In genomic region chr9:134600836-134601638, GRCh38 we compare ENCODE assay signal across 23 cellular contexts. TPM values are rescaled to one million over a fixed set of nuclear protein-coding genes. Genes with fewer than 3 reads are reported as not detected.
DNase-seq lines count a peak whose midpoint lies in the region; ATAC-seq and TF ChIP-seq lines count a peak whose summit lies in the region.
"Had no signal": no experiment of that assay in that cellular context is flagged by ENCODE, and none has a peak within 500 bp of the region (broad histone marks: within the 10 kb centered on the region; RNA-seq: fewer than 3 reads in every experiment).

No MANE protein-coding gene starts in this region.

- H3K27ac ChIP-seq in esophagus muscularis mucosa (replicated peaks in 1 of 4) (no peak overlapping the region), neuronal stem cell (replicated peaks; ENCODE audit: low read length) (no peak overlapping the region)
- no peak overlapping the region for H3K27ac ChIP-seq in CD8-positive, alpha-beta memory T cell (ENCODE audit: low read depth, low read length)
- H3K27ac ChIP-seq: colonic mucosa, heart left ventricle, parathyroid adenoma had no signal

- H3K4me1 ChIP-seq in esophagus muscularis mucosa (peaks cover 0 to 21% (median 12%) of the 10 kb centered on the region in 4 donors), neuronal stem cell (ENCODE audit: control insufficient read depth in 2 of 2, insufficient read depth in 1 of 2, low read depth in 1 of 2, low read length in 2 of 2) (no peaks in the 10 kb centered on the region)
- H3K4me1 ChIP-seq in CD8-positive, alpha-beta memory T cell (ENCODE audit: insufficient read depth, low read length) = no peaks in the 10 kb centered on the region
- H3K4me1 ChIP-seq: colonic mucosa, parathyroid adenoma had no signal

- TF ChIP-seq CTCF in HFFc6 (IDR thresholded peaks at IDR 0.05) = no peak
- no peak for TF ChIP-seq CTCF in esophagus muscularis mucosa (IDR thresholded peaks at IDR 0.05)

- DNase-seq in D341Med (ENCODE audit: low spot score) (peak; percentile 5), HFFc6 (no peak), esophagus muscularis mucosa (ENCODE audit: extremely low spot score) (peak; percentile 70), neuronal stem cell (ENCODE audit: low spot score) (no peak), SW480 (ENCODE audit: low spot score) (no peak), middle frontal gyrus (ENCODE audit: extremely low spot score, low spot score) (no peak)
- no peak for DNase-seq in CD8-positive, alpha-beta memory T cell
- DNase-seq: anterior cingulate cortex; CD4-positive, CD25-positive, alpha-beta regulatory T cell; colonic mucosa; effector memory CD4-positive, alpha-beta T cell; heart left ventricle; natural killer cell; NCI-H1417 treated with DMSO at 0.1 percent for 48 hours; NCI-H446 treated with DMSO at 0.1 percent for 48 hours; stimulated activated CD4-positive, alpha-beta T cell treated with anti-CD3 and anti-CD28 coated beads, Interleukin-4, amount 100 ng/mL, for 4 hours had no signal

- WGBS in esophagus muscularis mucosa = 92% methylated on average over 10 of the region's 10 CpGs
- WGBS in neuronal stem cell (ENCODE audit: extremely low coverage in 2 of 2, insufficient read length in 2 of 2, insufficient replicate concordance in 1 of 2), 2 donors = no CpG with 5 or more reads among the region's 10 CpGs

- no peak overlapping the region for H3K14ac ChIP-seq in neuronal stem cell (ENCODE audit: low read length)

- H3K27ac Mint-ChIP-seq in HFFc6 = peak overlapping the region; percentile 90
- H3K27ac Mint-ChIP-seq in CD8-positive, alpha-beta memory T cell = no peak overlapping the region
- H3K27ac Mint-ChIP-seq: activated naive CD8-positive, alpha-beta T cell; CD4-positive, CD25-positive, alpha-beta regulatory T cell; natural killer cell; stimulated activated memory B cell treated with anti-CD40 and anti-IgM and Interleukin-4, amounts not matched to agents 10 μg/mL and 1 μg/mL and 100 μg/mL, for 72 hours had no signal

- no peak overlapping the region for H2AFZ ChIP-seq in neuronal stem cell (ENCODE audit: low read length)
- H2AFZ ChIP-seq: parathyroid adenoma had no signal

- ATAC-seq in GM19324 (IDR thresholded peaks at IDR 0.05; ENCODE audit: low FRiP score, unreplicated experiment) = no peak
- ATAC-seq: GM12878; HCT116; heart left ventricle; natural killer cell; sciatic nerve; stimulated activated memory B cell treated with anti-CD40 and anti-IgM and Interleukin-4, amounts not matched to agents 10 μg/mL and 1 μg/mL and 100 μg/mL, for 72 hours had no signal

- H3K79me1 ChIP-seq in neuronal stem cell (ENCODE audit: low read depth, low read length) = no peaks in the 10 kb centered on the region

- no peak overlapping the region for H2BK120ac ChIP-seq in neuronal stem cell (ENCODE audit: low read depth, low read length)

- no peak for TF ChIP-seq POLR2A in esophagus muscularis mucosa (IDR thresholded peaks at IDR 0.05; ENCODE audit: low read depth)

- no peaks in the 10 kb centered on the region for H3K9me3 Mint-ChIP-seq in HFFc6
- no peaks in the 10 kb centered on the region for H3K9me3 Mint-ChIP-seq in CD8-positive, alpha-beta memory T cell
- H3K9me3 Mint-ChIP-seq: CD4-positive, CD25-positive, alpha-beta regulatory T cell; natural killer cell; stimulated activated memory B cell treated with anti-CD40 and anti-IgM and Interleukin-4, amounts not matched to agents 10 μg/mL and 1 μg/mL and 100 μg/mL, for 72 hours had no signal

- no peak overlapping the region for H4K91ac ChIP-seq in neuronal stem cell (ENCODE audit: low read depth, low read length, poor library complexity)

- no peak overlapping the region for H2AK5ac ChIP-seq in neuronal stem cell (ENCODE audit: low read depth, low read length)

- no peak overlapping the region for H2BK12ac ChIP-seq in neuronal stem cell (ENCODE audit: low read length)

- no peak overlapping the region for H3K4me2 ChIP-seq in neuronal stem cell (ENCODE audit: insufficient read depth, low read length, poor library complexity, severe bottlenecking)

- TF ChIP-seq EP300 in esophagus muscularis mucosa (IDR thresholded peaks at IDR 0.05) = no peak

- H3K4me3 ChIP-seq in esophagus muscularis mucosa (no peak overlapping the region), neuronal stem cell (ENCODE audit: low read length in 2 of 2) (no peak overlapping the region)
- H3K4me3 ChIP-seq in CD8-positive, alpha-beta memory T cell (ENCODE audit: low read length) = no peak overlapping the region
- H3K4me3 ChIP-seq: colonic mucosa, GM12878, heart left ventricle had no signal

- H2BK5ac ChIP-seq in neuronal stem cell (ENCODE audit: low read length) = no peak overlapping the region

- no peak overlapping the region for H4K8ac ChIP-seq in neuronal stem cell (ENCODE audit: low read depth, low read length)

- intact Hi-C loops in esophagus muscularis mucosa (cut with DNase I) = no loop called here

- no peaks in the 10 kb centered on the region for H3K36me3 ChIP-seq in esophagus muscularis mucosa
- H3K36me3 ChIP-seq in neuronal stem cell (replicated peaks in 1 of 2; ENCODE audit: control insufficient read depth in 2 of 2, insufficient read depth in 2 of 2, low read length in 2 of 2) = no peaks in the 10 kb centered on the region
- H3K36me3 ChIP-seq in CD8-positive, alpha-beta memory T cell (ENCODE audit: insufficient read depth, low read length) = no peaks in the 10 kb centered on the region
- H3K36me3 ChIP-seq: colonic mucosa, heart left ventricle had no signal

- H3K27me3 ChIP-seq in esophagus muscularis mucosa (peaks cover 0 to 17% (median 0%) of the 10 kb centered on the region in 4 donors), neuronal stem cell (ENCODE audit: control insufficient read depth in 3 of 3, insufficient read depth in 3 of 3, low read depth in 1 of 3, low read length in 3 of 3) (no peaks in the 10 kb centered on the region)
- peaks cover 4% of the 10 kb centered on the region for H3K27me3 ChIP-seq in CD8-positive, alpha-beta memory T cell (ENCODE audit: insufficient read depth, low read length, poor library complexity, severe bottlenecking)
- H3K27me3 ChIP-seq: colonic mucosa had no signal

- peak overlapping the region; percentile 38 for H2BK15ac ChIP-seq in neuronal stem cell (ENCODE audit: low read length)

- no peaks in the 10 kb centered on the region; the same call in 1 of the 2 replicates for H3K27me3 Mint-ChIP-seq in HFFc6 (ENCODE audit: insufficient read depth)
- H3K27me3 Mint-ChIP-seq in CD8-positive, alpha-beta memory T cell = peaks cover 5 to 7% of the 10 kb centered on the region in 2 donors
- H3K27me3 Mint-ChIP-seq: activated naive CD8-positive, alpha-beta T cell had no signal

- H3K18ac ChIP-seq in neuronal stem cell (ENCODE audit: low read length) = no peak overlapping the region

- H3K4me3 Mint-ChIP-seq in HFFc6 = no peak overlapping the region
- H3K4me3 Mint-ChIP-seq in CD8-positive, alpha-beta memory T cell = no peak overlapping the region
- H3K4me3 Mint-ChIP-seq: activated naive CD8-positive, alpha-beta T cell; CD4-positive, CD25-positive, alpha-beta regulatory T cell; natural killer cell; stimulated activated memory B cell treated with anti-CD40 and anti-IgM and Interleukin-4, amounts not matched to agents 10 μg/mL and 1 μg/mL and 100 μg/mL, for 72 hours had no signal

- H3K4ac ChIP-seq in neuronal stem cell (ENCODE audit: low read length) = no peak overlapping the region

- CTCF ChIA-PET in CD8-positive, alpha-beta memory T cell (lab: Charles Lee) = no interaction called here

- no peaks in the 10 kb centered on the region for H3K36me3 Mint-ChIP-seq in HFFc6 (ENCODE audit: low read depth)
- H3K36me3 Mint-ChIP-seq in CD8-positive, alpha-beta memory T cell = no peaks in the 10 kb centered on the region
- H3K36me3 Mint-ChIP-seq: activated naive CD8-positive, alpha-beta T cell; CD4-positive, CD25-positive, alpha-beta regulatory T cell; natural killer cell; stimulated activated memory B cell treated with anti-CD40 and anti-IgM and Interleukin-4, amounts not matched to agents 10 μg/mL and 1 μg/mL and 100 μg/mL, for 72 hours had no signal

- peaks cover 31% of the 10 kb centered on the region for H3K4me1 Mint-ChIP-seq in HFFc6 (ENCODE audit: low read depth)
- no peaks in the 10 kb centered on the region for H3K4me1 Mint-ChIP-seq in CD8-positive, alpha-beta memory T cell
- H3K4me1 Mint-ChIP-seq: CD4-positive, CD25-positive, alpha-beta regulatory T cell; natural killer cell; stimulated activated memory B cell treated with anti-CD40 and anti-IgM and Interleukin-4, amounts not matched to agents 10 μg/mL and 1 μg/mL and 100 μg/mL, for 72 hours had no signal

- H3K9me3 ChIP-seq in esophagus muscularis mucosa (no peaks in the 10 kb centered on the region), neuronal stem cell (replicated peaks in 1 of 2; ENCODE audit: control insufficient read depth in 2 of 2, insufficient read depth in 1 of 2, low read depth in 1 of 2, low read length in 2 of 2) (no peaks in the 10 kb centered on the region)
- no peaks in the 10 kb centered on the region for H3K9me3 ChIP-seq in CD8-positive, alpha-beta memory T cell (ENCODE audit: low read length)
- H3K9me3 ChIP-seq: colonic mucosa had no signal

- POLR2A ChIA-PET in CD8-positive, alpha-beta memory T cell (lab: Charles Lee) = no interaction called here

- no peak overlapping the region for H3K9ac ChIP-seq in neuronal stem cell (ENCODE audit: low read depth, low read length, poor library complexity)
- H3K9ac ChIP-seq: parathyroid adenoma had no signal

- no peak overlapping the region for H3K23ac ChIP-seq in neuronal stem cell (ENCODE audit: low read depth, low read length, poor library complexity)

RNA-seq across cellular contexts. Expression of gene COL5A1, which starts 40.6 kb away (rescaled TPM):
- total RNA-seq in HFFc6 (2021; fragmentation: NEBNext Ultra II Directional; extraction: Animal tissue kit (Norgen Biotek cat#: 25700)) = 100 to 1,000 TPM; 196 to 308 (median 225) TPM
- 10 to 100 TPM; 36.0 to 89.5 (median 56.4) TPM for total RNA-seq in esophagus muscularis mucosa
- 10.1 TPM for polyA plus RNA-seq in neuronal stem cell (2013, experiment 1 of 2)
- 10.2 TPM for polyA plus RNA-seq in neuronal stem cell (2013, experiment 2 of 2)
- total RNA-seq in CD8-positive, alpha-beta memory T cell = under 1 TPM; 0.02 to 0.13 TPM
- polyA plus RNA-seq in CD8-positive, alpha-beta memory T cell = 0.43 TPM

Comparison
In these comparisons a context has a peak if more than half of its experiments do, and no peak if none do; other contexts are left out.
1. DNase-seq: peak in D341Med (single experiment) and esophagus muscularis mucosa (single experiment); none in HFFc6 (single experiment), neuronal stem cell (single experiment), SW480 (single experiment), CD8-positive, alpha-beta memory T cell (0 of 5) and middle frontal gyrus (single experiment).
2. RNA of gene COL5A1, which starts 40.6 kb away (total RNA-seq): 196 to 308 TPM in HFFc6 and 36.0 to 89.5 TPM in esophagus muscularis mucosa; 0.02 to 0.13 TPM in CD8-positive, alpha-beta memory T cell; every median in the first group is over 10 times any median in the second.